ENCODE assay signal across 11 cellular contexts in the genomic region with DNA sequence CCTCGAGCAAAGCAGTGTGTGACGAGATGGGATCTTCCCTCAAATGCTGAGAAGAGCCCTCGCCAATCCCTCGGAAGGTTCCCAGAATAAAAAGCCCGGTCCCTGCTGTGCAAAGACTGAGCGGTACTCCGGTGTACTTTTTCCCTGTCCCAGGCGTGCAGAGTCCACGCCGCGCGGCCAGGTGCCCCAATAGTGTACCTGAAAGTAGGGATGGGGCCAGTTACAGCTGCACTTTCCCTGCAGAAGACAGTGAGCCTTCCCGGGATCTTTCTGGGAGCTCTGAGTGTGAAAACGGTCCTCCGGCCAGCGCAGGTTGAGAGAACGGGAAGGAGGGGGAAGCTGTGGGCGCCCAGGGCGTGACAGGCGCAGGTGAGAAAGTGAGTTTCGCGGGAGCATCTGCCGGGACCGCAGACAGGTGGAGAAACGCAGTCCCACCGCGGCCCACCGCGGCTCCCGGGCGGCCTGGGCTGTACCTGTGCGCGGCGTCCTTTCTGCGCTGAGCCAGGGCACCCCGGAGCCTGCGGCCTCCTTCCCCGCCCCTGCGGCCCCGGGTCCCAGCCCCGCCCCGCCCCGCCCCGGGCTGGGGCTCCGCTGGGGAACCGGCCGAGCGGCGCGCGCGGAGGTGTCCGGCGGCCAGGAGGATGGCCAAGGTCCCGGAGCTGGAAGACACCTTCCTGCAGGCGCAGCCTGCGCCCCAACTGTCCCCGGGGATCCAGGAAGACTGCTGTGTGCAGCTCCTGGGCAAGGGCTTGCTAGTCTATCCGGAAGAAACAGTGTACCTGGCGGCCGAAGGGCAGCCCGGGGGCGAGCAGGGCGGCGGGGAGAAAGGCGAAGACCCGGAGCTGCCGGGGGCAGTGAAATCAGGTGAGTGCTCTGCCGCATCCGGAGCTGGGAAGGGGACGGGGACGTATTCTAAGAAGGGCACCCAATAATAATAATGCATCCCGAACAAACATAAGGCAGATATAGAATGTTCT. TPM values are rescaled to one million over a fixed set of nuclear protein-coding genes. Genes with fewer than 3 reads are reported as not detected.
DNase-seq lines count a peak whose midpoint lies in the region; TF ChIP-seq lines count a peak whose summit lies in the region.
"Had no signal": no experiment of that assay in that cellular context is flagged by ENCODE, and none has a peak within 500 bp of the region (broad histone marks: within the 10 kb centered on the region; RNA-seq: fewer than 3 reads in every experiment).

A gene with protein sequence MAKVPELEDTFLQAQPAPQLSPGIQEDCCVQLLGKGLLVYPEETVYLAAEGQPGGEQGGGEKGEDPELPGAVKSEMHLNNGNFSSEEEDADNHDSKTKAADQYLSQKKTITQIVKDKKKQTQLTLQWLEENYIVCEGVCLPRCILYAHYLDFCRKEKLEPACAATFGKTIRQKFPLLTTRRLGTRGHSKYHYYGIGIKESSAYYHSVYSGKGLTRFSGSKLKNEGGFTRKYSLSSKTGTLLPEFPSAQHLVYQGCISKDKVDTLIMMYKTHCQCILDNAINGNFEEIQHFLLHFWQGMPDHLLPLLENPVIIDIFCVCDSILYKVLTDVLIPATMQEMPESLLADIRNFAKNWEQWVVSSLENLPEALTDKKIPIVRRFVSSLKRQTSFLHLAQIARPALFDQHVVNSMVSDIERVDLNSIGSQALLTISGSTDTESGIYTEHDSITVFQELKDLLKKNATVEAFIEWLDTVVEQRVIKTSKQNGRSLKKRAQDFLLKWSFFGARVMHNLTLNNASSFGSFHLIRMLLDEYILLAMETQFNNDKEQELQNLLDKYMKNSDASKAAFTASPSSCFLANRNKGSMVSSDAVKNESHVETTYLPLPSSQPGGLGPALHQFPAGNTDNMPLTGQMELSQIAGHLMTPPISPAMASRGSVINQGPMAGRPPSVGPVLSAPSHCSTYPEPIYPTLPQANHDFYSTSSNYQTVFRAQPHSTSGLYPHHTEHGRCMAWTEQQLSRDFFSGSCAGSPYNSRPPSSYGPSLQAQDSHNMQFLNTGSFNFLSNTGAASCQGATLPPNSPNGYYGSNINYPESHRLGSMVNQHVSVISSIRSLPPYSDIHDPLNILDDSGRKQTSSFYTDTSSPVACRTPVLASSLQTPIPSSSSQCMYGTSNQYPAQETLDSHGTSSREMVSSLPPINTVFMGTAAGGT (plus strand): TSS at position 608 of the 977 bp plus-strand sequence. CDS start 34 bp downstream, at position 642.

- H3K27me3 ChIP-seq in GM06990 (replicated peaks; ENCODE audit: control insufficient read depth, insufficient read depth, low read length) (peaks cover 1% of the 10 kb centered on the region; the same call in 1 of the 2 replicates), osteoblast (ENCODE audit: insufficient read depth, low read length) (peaks cover 30% of the 10 kb centered on the region)

- peak within 1 kb of the TSS; percentile 28 for H3K4me2 ChIP-seq in osteoblast (ENCODE audit: insufficient read depth, low read length)

- H3K79me2 ChIP-seq in osteoblast (ENCODE audit: insufficient read depth, low read length), result no peaks in the 10 kb centered on the region

- no peaks in the 10 kb centered on the region for H3K9me3 ChIP-seq in osteoblast (ENCODE audit: low read depth, low read length)

- H3K36me3 ChIP-seq in GM06990 (ENCODE audit: control insufficient read depth, insufficient read depth, low read length) (no peaks in the 10 kb centered on the region), osteoblast (ENCODE audit: insufficient read depth, low read length) (no peaks in the 10 kb centered on the region)
- H3K36me3 ChIP-seq: tibial nerve had no signal

- no peak within 1 kb of the TSS for H2AFZ ChIP-seq in osteoblast (ENCODE audit: low read length)

- H3K4me3 ChIP-seq in GM06990 (replicated peaks; ENCODE audit: low read depth, low read length) (no peak within 1 kb of the TSS), epithelial cell of esophagus (ENCODE audit: low read length) (peak within 1 kb of the TSS; percentile 14), osteoblast (ENCODE audit: insufficient read depth, low read length) (no peak within 1 kb of the TSS)
- H3K4me3 ChIP-seq: SK-N-MC had no signal

- no peaks in the 10 kb centered on the region for H4K20me1 ChIP-seq in osteoblast (ENCODE audit: insufficient read depth, low read length)

- in situ Hi-C loops in G401 (cut with HindIII; ENCODE audit: low sequenced_read_pairs), result no loop called here

- H3K27ac ChIP-seq in osteoblast (ENCODE audit: low read depth, low read length), result no peak within 1 kb of the TSS
- H3K27ac ChIP-seq: SK-N-MC, tibial nerve had no signal

- TF ChIP-seq CTCF in GM06990 (IDR thresholded peaks at IDR 0.05; ENCODE audit: insufficient read depth, low read length, poor library complexity, severe bottlenecking), result no peak
- no peak for TF ChIP-seq CTCF in epithelial cell of esophagus (IDR thresholded peaks at IDR 0.05; ENCODE audit: insufficient read depth, low read depth, low read length, missing control alignments)
- TF ChIP-seq CTCF in osteoblast (IDR thresholded peaks at IDR 0.05; ENCODE audit: extremely low read depth, low read depth, low read length), result no peak

- DNase-seq in GM06990 (ENCODE audit: extremely low read depth, insufficient read length) (peak; percentile 3), NCI-H146 (lab: John Stamatoyannopoulos, UW) (peak; percentile 57), epithelial cell of esophagus (ENCODE audit: low read depth) (no peak), osteoblast (ENCODE audit: insufficient read length, low spot score, missing footprints) (peak; percentile 69), NCI-H82 treated with DMSO at 0.1 percent for 48 hours (lab: John Stamatoyannopoulos, UW; ENCODE audit: unreplicated experiment) (no peak), G401 (ENCODE audit: low spot score) (no peak), NCI-H2107 (lab: John Stamatoyannopoulos, UW) (no peak), NCI-H524 treated with DMSO at 0.1 percent for 48 hours (lab: John Stamatoyannopoulos, UW) (no peak)
- DNase-seq: hippocampal formation had no signal

- H3K4me1 ChIP-seq in osteoblast (ENCODE audit: insufficient read depth, low read length), result no peaks in the 10 kb centered on the region

RNA-seq across cellular contexts. Expression of the gene that starts here (rescaled TPM):
- not detected in 2 replicates for total RNA-seq in osteoblast
- total RNA-seq in G401 (2014; rRNA removed; shearing (Covaris generic)), result not detected in 2 replicates

Comparison
In these comparisons a context has a peak if more than half of its experiments do, and no peak if none do; other contexts are left out.
1. Peak in DNase-seq and H3K4me2 ChIP-seq in osteoblast; RNA of the gene not detected or under 1 TPM.
2. DNase-seq: peak in GM06990 (single experiment) and NCI-H146 (single experiment); none in epithelial cell of esophagus (single experiment), NCI-H82 treated with DMSO at 0.1 percent for 48 hours (single experiment), G401 (single experiment), NCI-H2107 (single experiment) and NCI-H524 treated with DMSO at 0.1 percent for 48 hours (single experiment).